1 cellular context compared by ENCODE assay signal in genomic region chr3:15377961-15378791, GRCh38.
TF ChIP-seq lines count a peak whose summit lies in the region.

No MANE protein-coding gene starts in this region.

TF ChIP-seq in GM12878, 131 proteins besides CTCF, POLR2A, EP300 and RAD21 (continued from another document and continues in another):
- TF ChIP-seq NRF1 (conservative IDR thresholded peaks at IDR 0.05; ENCODE audit: low read depth, low read length) = no peak
- peak; percentile 90 for TF ChIP-seq ZNF207 (IDR thresholded peaks at IDR 0.05; ENCODE audit: borderline replicate concordance)
- TF ChIP-seq PAX8 (IDR thresholded peaks at IDR 0.05) = no peak
- no peak for TF ChIP-seq USF1 (IDR thresholded peaks at IDR 0.05; ENCODE audit: borderline replicate concordance, extremely low read length, insufficient read depth, low read depth, low read length)
- no peak for TF ChIP-seq ZNF274 (IDR thresholded peaks at IDR 0.05; ENCODE audit: insufficient read depth, insufficient read length)
- TF ChIP-seq EZH2 (IDR thresholded peaks at IDR 0.05; ENCODE audit: borderline replicate concordance, control insufficient read depth, low read depth, low read length) = no peak
- TF ChIP-seq SMARCA5 (IDR thresholded peaks at IDR 0.05) = peak; percentile 81; the same call in 1 of the 2 replicates
- peak; percentile 98 for TF ChIP-seq POU2F2 (IDR thresholded peaks at IDR 0.05; ENCODE audit: borderline replicate concordance, low read depth, low read length)
- peak; percentile 100 for TF ChIP-seq NR2C1 (IDR thresholded peaks at IDR 0.05)
- TF ChIP-seq SP1 (IDR thresholded peaks at IDR 0.05; ENCODE audit: low read depth, low read length) = peak; percentile 71
- 0 out of 2 replicates have a peak, but pooled peaks have one; percentile 29 for TF ChIP-seq IRF4 (IDR thresholded peaks at IDR 0.05; ENCODE audit: low read depth, low read length)
- peak; percentile 95 for TF ChIP-seq NR2C2 (IDR thresholded peaks at IDR 0.05; ENCODE audit: borderline replicate concordance, control insufficient read depth, insufficient read length, low read depth)
- TF ChIP-seq ZBTB33 (IDR thresholded peaks at IDR 0.05) = no peak
- no peak for TF ChIP-seq TCF12 (IDR thresholded peaks at IDR 0.05; ENCODE audit: low read depth, low read length)
- TF ChIP-seq IKZF1 (conservative IDR thresholded peaks at IDR 0.05) = peak; percentile 46
- TF ChIP-seq IRF5 (IDR thresholded peaks at IDR 0.05; ENCODE audit: borderline replicate concordance) = no peak
- no peak for TF ChIP-seq HDAC2 (IDR thresholded peaks at IDR 0.05)
- TF ChIP-seq E2F4 (IDR thresholded peaks at IDR 0.05; ENCODE audit: low read depth, low read length) = 0 out of 2 replicates have a peak, but pooled peaks have one; percentile 29
- TF ChIP-seq ESRRA (IDR thresholded peaks at IDR 0.05; ENCODE audit: low read length) = no peak
- peak; percentile 88 for TF ChIP-seq SREBF1 (IDR thresholded peaks at IDR 0.05; ENCODE audit: low read length)
- TF ChIP-seq TBL1XR1 (IDR thresholded peaks at IDR 0.05; ENCODE audit: low read depth, low read length) = peak; percentile 96
- no peak for TF ChIP-seq TAF1 (IDR thresholded peaks at IDR 0.05; ENCODE audit: borderline replicate concordance, low read depth, low read length)
- no peak for TF ChIP-seq BACH1 (IDR thresholded peaks at IDR 0.05; ENCODE audit: borderline replicate concordance)
- TF ChIP-seq SIN3A (IDR thresholded peaks at IDR 0.05; ENCODE audit: low read depth, low read length) = peak; percentile 97
- TF ChIP-seq BHLHE40 (IDR thresholded peaks at IDR 0.05; ENCODE audit: borderline replicate concordance in 1 of 2, low read depth in 2 of 2, low read length in 1 of 2) = peak; percentile 38 to 42; a peak in 2 of 4 replicates
- TF ChIP-seq DPF2 (IDR thresholded peaks at IDR 0.05) = peak; percentile 52; the same call in 1 of the 2 replicates
- TF ChIP-seq E2F8 (IDR thresholded peaks at IDR 0.05; ENCODE audit: low read depth, partially characterized antibody) = peak; percentile 78
- TF ChIP-seq NFIC (IDR thresholded peaks at IDR 0.05; ENCODE audit: low read depth, low read length) = no peak
- peak; percentile 95 for TF ChIP-seq SMC3 (IDR thresholded peaks at IDR 0.05; ENCODE audit: borderline replicate concordance, low read length)
- TF ChIP-seq SRF (IDR thresholded peaks at IDR 0.05; ENCODE audit: low read depth in 2 of 2, low read length in 2 of 2) = no peak
- TF ChIP-seq NFXL1 (IDR thresholded peaks at IDR 0.05; ENCODE audit: borderline replicate concordance) = no peak
- peak; percentile 67 for TF ChIP-seq ZNF687 (IDR thresholded peaks at IDR 0.05)
- TF ChIP-seq PML (IDR thresholded peaks at IDR 0.05; ENCODE audit: low read length) = no peak
- peak; percentile 47; the same call in 1 of the 2 replicates for TF ChIP-seq MLLT1 (IDR thresholded peaks at IDR 0.05)
- TF ChIP-seq HDGF (IDR thresholded peaks at IDR 0.05) = no peak
- peak in 1 of 2 experiments; percentile 59; a peak in 1 of 3 replicates for TF ChIP-seq EGR1 (IDR thresholded peaks at IDR 0.05; ENCODE audit: borderline replicate concordance in 1 of 2, low read depth in 2 of 2, low read length in 2 of 2)
- no peak for TF ChIP-seq PBX3 (IDR thresholded peaks at IDR 0.05; ENCODE audit: insufficient replicate concordance, low read depth, low read length)
- TF ChIP-seq BMI1 (IDR thresholded peaks at IDR 0.05; ENCODE audit: borderline replicate concordance) = peak; percentile 100
- no peak for TF ChIP-seq BCLAF1 (IDR thresholded peaks at IDR 0.05)
- no peak for TF ChIP-seq E4F1 (IDR thresholded peaks at IDR 0.05; ENCODE audit: borderline replicate concordance, partially characterized antibody)
